Comparison of ENCODE assay signal across 2 cellular contexts in genomic region chr1:160264795-160265307, GRCh38.
TF ChIP-seq lines count a peak whose summit lies in the region.

No MANE protein-coding gene starts in this region.

TF ChIP-seq in liver, 16 proteins besides CTCF, POLR2A, EP300 and RAD21 (continued from another document):
- TF ChIP-seq ZBTB33 (IDR thresholded peaks at IDR 0.05): peak; percentile 83

TF ChIP-seq in GM23338, 12 proteins besides CTCF, POLR2A, EP300 and RAD21 (continued from another document):
- TF ChIP-seq CREB1 (CRISPR knock-in tag; IDR thresholded peaks at IDR 0.05; ENCODE audit: low read depth): no peak
- no peak for TF ChIP-seq STAT1 (IDR thresholded peaks at IDR 0.05; ENCODE audit: unreplicated experiment)
- TF ChIP-seq POLR2AphosphoS5 (IDR thresholded peaks at IDR 0.05; ENCODE audit: low read depth): no peak
- TF ChIP-seq ZNF331 (CRISPR knock-in tag; IDR thresholded peaks at IDR 0.05; ENCODE audit: low read depth): no peak
- TF ChIP-seq EZH2phosphoT487 (IDR thresholded peaks at IDR 0.05; ENCODE audit: unreplicated experiment): no peak
